20 cellular contexts compared by ENCODE assay signal in the genomic region with DNA sequence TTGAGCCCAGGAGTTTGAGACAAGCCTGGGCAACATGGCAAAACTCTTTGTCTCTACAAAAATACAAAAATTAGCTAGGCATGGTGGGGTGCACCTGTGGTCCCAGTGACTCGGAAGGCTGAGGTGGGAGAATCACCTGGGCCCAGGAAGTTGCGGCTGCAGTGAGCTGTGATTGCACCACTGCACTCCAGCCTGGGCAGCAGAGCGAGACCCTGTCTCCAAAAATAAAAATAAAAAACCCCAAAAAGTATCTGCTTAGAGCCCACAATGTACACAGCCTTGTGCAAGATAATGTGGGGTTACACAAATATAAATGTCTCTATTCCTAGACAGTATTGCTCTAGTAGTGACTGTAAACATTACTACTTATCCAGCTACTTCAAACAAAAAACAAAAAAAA. TPM values are rescaled to one million over a fixed set of nuclear protein-coding genes. Genes with fewer than 3 reads are reported as not detected.
A peak's percentile ranks its signal among the peaks of the same experiment; 100 is the strongest.
DNase-seq lines count a peak whose midpoint lies in the region; ATAC-seq and TF ChIP-seq lines count a peak whose summit lies in the region.
"Had no signal": no experiment of that assay in that cellular context is flagged by ENCODE, and none has a peak within 500 bp of the region (broad histone marks: within the 10 kb centered on the region; RNA-seq: fewer than 3 reads in every experiment).

No MANE protein-coding gene starts in this region.

- WGBS in esophagus squamous epithelium, 2 donors: 93 to 97% methylated on average over 3 of the region's 3 CpGs

- H3K4me3 ChIP-seq in esophagus squamous epithelium: no peak overlapping the region
- H3K4me3 ChIP-seq: colonic mucosa, mucosa of descending colon had no signal

- peaks cover 32% of the 10 kb centered on the region for H3K36me3 Mint-ChIP-seq in mesothelial cell of epicardium

- ATAC-seq in GM18502 (IDR thresholded peaks at IDR 0.05; ENCODE audit: poor library complexity, unreplicated experiment) (peak; percentile 73), GM21447 (IDR thresholded peaks at IDR 0.05; ENCODE audit: unreplicated experiment) (peak; percentile 50), HG03159 (IDR thresholded peaks at IDR 0.05; ENCODE audit: unreplicated experiment) (peak; percentile 55)
- ATAC-seq: activated CD4-positive, CD25-positive, alpha-beta regulatory T cell treated with anti-CD3 and anti-CD28 coated beads, Interleukin-2, amount 50 U/mL, for 24 hours; left colon; mucosa of descending colon had no signal

- TF ChIP-seq POLR2A in esophagus squamous epithelium (IDR thresholded peaks at IDR 0.05): no peak

- H3K9me3 Mint-ChIP-seq in mesothelial cell of epicardium: no peaks in the 10 kb centered on the region
- H3K9me3 Mint-ChIP-seq: T-helper 1 cell treated with Interleukin-12 subunit alpha and Interleukin-12 subunit beta and Interleukin-4 antibody, amounts not matched to agents 30 μg/mL and 1 μg/mL, for 36 hours had no signal

- TF ChIP-seq CTCF in mesothelial cell of epicardium (IDR thresholded peaks at IDR 0.05; ENCODE audit: unreplicated experiment): no peak
- TF ChIP-seq CTCF in esophagus squamous epithelium (IDR thresholded peaks at IDR 0.05): no peak

- H3K36me3 ChIP-seq in esophagus squamous epithelium: peaks cover 0 to 79% (median 0%) of the 10 kb centered on the region in 3 donors

- no peaks in the 10 kb centered on the region for H3K27me3 Mint-ChIP-seq in mesothelial cell of epicardium (ENCODE audit: low read depth)

- no peak for DNase-seq in mesothelial cell of epicardium (ENCODE audit: low spot score in 2 of 2, unreplicated experiment in 2 of 2)
- no peak for DNase-seq in T-helper 1 cell
- DNase-seq in esophagus squamous epithelium (lab: John Stamatoyannopoulos, UW): no peak
- no peak for DNase-seq in DMS114 treated with DMSO at 0.1 percent for 48 hours (lab: John Stamatoyannopoulos, UW; ENCODE audit: unreplicated experiment)
- DNase-seq: activated naive CD4-positive, alpha-beta T cell treated with Interleukin-2 at 50 U/mL for 16 hours; BE2C; colonic mucosa; foreskin fibroblast; left colon; mucosa of descending colon; NCI-H187 treated with DMSO at 0.1 percent for 48 hours; NCI-H446 treated with DMSO at 0.1 percent for 48 hours; SHP77; stimulated activated CD4-positive, alpha-beta T cell treated with anti-CD3 and anti-CD28 coated beads, Interleukin-4, amount 100 ng/mL, for 24 hours; stimulated activated CD8-positive, alpha-beta memory T cell treated with anti-CD3 and anti-CD28 coated beads, Interleukin-4, amount 100 ng/mL, for 48 hours had no signal

- intact Hi-C loops in esophagus squamous epithelium (cut with DNase I): no loop called here

- no peaks in the 10 kb centered on the region for H3K27me3 ChIP-seq in esophagus squamous epithelium
- H3K27me3 ChIP-seq: BE2C, colonic mucosa had no signal

- no peak overlapping the region for H3K27ac ChIP-seq in esophagus squamous epithelium
- H3K27ac ChIP-seq: colonic mucosa had no signal

- H3K4me1 ChIP-seq in esophagus squamous epithelium: peaks cover 4 to 22% (median 5%) of the 10 kb centered on the region in 3 donors
- H3K4me1 ChIP-seq: BE2C, colonic mucosa had no signal

- H3K9me3 ChIP-seq in esophagus squamous epithelium: no peaks in the 10 kb centered on the region
- H3K9me3 ChIP-seq: BE2C, colonic mucosa, mucosa of descending colon had no signal

- H3K4me3 Mint-ChIP-seq in mesothelial cell of epicardium: no peak overlapping the region
- H3K4me3 Mint-ChIP-seq: T-helper 1 cell treated with Interleukin-12 subunit alpha and Interleukin-12 subunit beta and Interleukin-4 antibody, amounts not matched to agents 30 μg/mL and 1 μg/mL, for 36 hours had no signal

- peak overlapping the region; percentile 40 for H3K27ac Mint-ChIP-seq in mesothelial cell of epicardium
- H3K27ac Mint-ChIP-seq: T-helper 1 cell treated with Interleukin-12 subunit alpha and Interleukin-12 subunit beta and Interleukin-4 antibody, amounts not matched to agents 30 μg/mL and 1 μg/mL, for 36 hours had no signal

- peaks cover 7% of the 10 kb centered on the region for H3K4me1 Mint-ChIP-seq in mesothelial cell of epicardium

RNA-seq across cellular contexts. Expression of gene ESF1, which starts 5.9 kb away (rescaled TPM):
- total RNA-seq in mesothelial cell of epicardium: 17.2 to 18.5 TPM (median 17.4 TPM) in 3 replicates
- 10 to 100 TPM in 3 of 4 donors, 1 to 10 TPM in 1; 4.7 to 21.9 (median 11.2) TPM for total RNA-seq in esophagus squamous epithelium

RNA-seq across cellular contexts. Expression of gene NDUFAF5, which starts 6.0 kb away (rescaled TPM):
- total RNA-seq in mesothelial cell of epicardium (38.9 to 40.7 TPM (median 40.4 TPM) in 3 replicates), esophagus squamous epithelium (10 to 100 TPM in 2 of 4 donors, 1 to 10 TPM in 2; 6.6 to 14.5 (median 10.4) TPM)
